15 cellular contexts compared by ENCODE assay signal in the genomic region with DNA sequence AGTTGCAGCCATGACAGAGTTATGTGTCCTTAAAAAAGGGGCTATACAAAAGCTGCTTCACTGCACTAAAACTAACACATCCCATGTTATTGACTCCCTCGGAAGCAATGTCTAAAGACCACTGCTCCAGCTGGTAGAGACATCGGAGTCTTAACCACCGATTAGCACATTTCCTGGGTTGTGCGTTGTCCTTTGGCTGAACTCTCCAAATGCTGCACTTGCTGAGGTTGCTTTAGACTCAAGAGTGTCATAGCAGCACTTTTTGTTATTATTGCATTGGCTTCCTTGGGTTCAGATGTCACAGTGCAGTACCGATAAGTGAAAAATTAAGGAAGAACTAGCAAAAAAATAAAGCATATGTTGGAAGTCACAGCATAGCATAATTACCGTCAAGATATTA.
DNase-seq lines count a peak whose midpoint lies in the region; ATAC-seq and TF ChIP-seq lines count a peak whose summit lies in the region.
"Had no signal": no experiment of that assay in that cellular context is flagged by ENCODE, and none has a peak within 500 bp of the region (broad histone marks: within the 10 kb centered on the region; RNA-seq: fewer than 3 reads in every experiment).

No MANE protein-coding gene starts in this region.

- H3K27ac ChIP-seq in mesendoderm (ENCODE audit: low read depth, low read length): no peak overlapping the region
- H3K27ac ChIP-seq: cardiac muscle cell, epithelial cell of prostate, KMS-11 had no signal

- in situ Hi-C loops in GM13977 (cut with MboI; ENCODE audit: low pct_unique_long_range_greater_than_20kb, low sequenced_read_pairs, unreplicated experiment): loop anchor here (25.0 kb wide), 1 partner anchor 361 kb away; no protein-coding TSS in a partner anchor

- H2BK5ac ChIP-seq in mesendoderm (ENCODE audit: low read length): no peak overlapping the region

- no peaks in the 10 kb centered on the region for H3K4me1 ChIP-seq in mesendoderm (ENCODE audit: control insufficient read depth, low read depth, low read length)

- intact Hi-C loops in activated CD4-positive, alpha-beta T cell treated with anti-CD3 and anti-CD28 coated beads for 36 hours (cut with DNase I, micrococcal nuclease): no loop called here

- H3K4me2 ChIP-seq in mesendoderm (ENCODE audit: low read length): no peak overlapping the region
- H3K4me2 ChIP-seq: KMS-11 had no signal

- H3K9me3 Mint-ChIP-seq in HFFc6: peaks cover 9% of the 10 kb centered on the region; the same call in 1 of the 2 replicates
- H3K9me3 Mint-ChIP-seq in activated CD4-positive, alpha-beta T cell treated with anti-CD3 and anti-CD28 coated beads for 36 hours (ENCODE audit: low read depth): no peaks in the 10 kb centered on the region
- H3K9me3 Mint-ChIP-seq: activated T-cell treated with anti-CD3 and anti-CD28 coated beads, Interleukin-2, amount 50 U/mL, for 72 hours; natural killer cell treated with Interleukin-12 subunit alpha and Interleukin-12 subunit beta and Interleukin-15 and Interleukin-18, amount 100 ng/mL, for 72 hours had no signal

- H3K4ac ChIP-seq in mesendoderm (ENCODE audit: low read depth, low read length): no peak overlapping the region

- no peak overlapping the region for H2BK15ac ChIP-seq in mesendoderm (replicated peaks; ENCODE audit: low read depth)

- DNase-seq in CD1c-positive myeloid dendritic cell (ENCODE audit: extremely low spot score) (peak; percentile 29), NCI-H1092 treated with DMSO at 0.1 percent for 48 hours (lab: John Stamatoyannopoulos, UW) (peak; percentile 83), cardiac fibroblast (ENCODE audit: low read depth in 2 of 2) (peak; percentile 15 to 24), myocyte (ENCODE audit: low read depth) (peak; percentile 17), HFFc6 (no peak), mesendoderm (no peak), GM13977 (ENCODE audit: low spot score) (no peak)
- DNase-seq in activated CD4-positive, alpha-beta T cell treated with anti-CD3 and anti-CD28 coated beads for 36 hours: no peak
- DNase-seq: activated T-cell treated with anti-CD3 and anti-CD28 coated beads, Interleukin-2, amount 50 U/mL, for 72 hours; NCI-H345; stimulated activated CD4-positive, alpha-beta T cell treated with anti-CD3 and anti-CD28 coated beads, Interleukin-15, amount 100 ng/mL, for 24 hours had no signal

- no peaks in the 10 kb centered on the region for H3K27me3 Mint-ChIP-seq in HFFc6 (ENCODE audit: insufficient read depth)
- peaks cover 1% of the 10 kb centered on the region for H3K27me3 Mint-ChIP-seq in activated CD4-positive, alpha-beta T cell treated with anti-CD3 and anti-CD28 coated beads for 36 hours

- ATAC-seq in activated CD4-positive, alpha-beta T cell treated with anti-CD3 and anti-CD28 coated beads for 36 hours: no peak
- ATAC-seq: activated T-cell treated with anti-CD3 and anti-CD28 coated beads, Interleukin-2, amount 50 U/mL, for 72 hours; natural killer cell treated with Interleukin-12 subunit alpha and Interleukin-12 subunit beta and Interleukin-15 and Interleukin-18, amount 100 ng/mL, for 72 hours had no signal

- H3K4me3 ChIP-seq in cardiac fibroblast (replicated peaks in 1 of 2; ENCODE audit: low read depth in 2 of 2, low read length in 2 of 2) (no peak overlapping the region), mesendoderm (ENCODE audit: low read length) (no peak overlapping the region)
- H3K4me3 ChIP-seq: cardiac muscle cell had no signal

- CTCF ChIA-PET in activated CD4-positive, alpha-beta T cell treated with anti-CD3 and anti-CD28 coated beads for 36 hours (lab: Charles Lee): no interaction called here

- H3K27me3 ChIP-seq in mesendoderm (ENCODE audit: insufficient read depth, low read length, poor library complexity): no peaks in the 10 kb centered on the region
- H3K27me3 ChIP-seq: cardiac muscle cell had no signal

- no peak overlapping the region for H2AK5ac ChIP-seq in mesendoderm (ENCODE audit: low read length)

- H3K56ac ChIP-seq in mesendoderm (ENCODE audit: low read length): no peak overlapping the region

- no peak overlapping the region for H3K18ac ChIP-seq in mesendoderm (ENCODE audit: low read length)

- no CpG with 5 or more reads among the region's 6 CpGs for WGBS in mesendoderm (ENCODE audit: extremely low coverage, insufficient coverage, low lambda C conversion rate)

- no peaks in the 10 kb centered on the region for H3K36me3 Mint-ChIP-seq in HFFc6 (ENCODE audit: low read depth)
- no peaks in the 10 kb centered on the region for H3K36me3 Mint-ChIP-seq in activated CD4-positive, alpha-beta T cell treated with anti-CD3 and anti-CD28 coated beads for 36 hours (ENCODE audit: low read depth)
- H3K36me3 Mint-ChIP-seq: natural killer cell treated with Interleukin-12 subunit alpha and Interleukin-12 subunit beta and Interleukin-15 and Interleukin-18, amount 100 ng/mL, for 72 hours had no signal

- H4K5ac ChIP-seq in mesendoderm (ENCODE audit: low read length): no peak overlapping the region

- H3K36me3 ChIP-seq in mesendoderm (ENCODE audit: control insufficient read depth, insufficient read depth, low read length): no peaks in the 10 kb centered on the region
- H3K36me3 ChIP-seq: cardiac muscle cell had no signal

- POLR2A ChIA-PET in activated CD4-positive, alpha-beta T cell treated with anti-CD3 and anti-CD28 coated beads for 36 hours (lab: Charles Lee): no interaction called here

- no peak overlapping the region for H4K8ac ChIP-seq in mesendoderm (ENCODE audit: low read depth, low read length)

- H3K23ac ChIP-seq in mesendoderm (ENCODE audit: low read length): no peak overlapping the region

- H3K9ac ChIP-seq in mesendoderm (ENCODE audit: low read length): no peak overlapping the region
- H3K9ac ChIP-seq: KMS-11 had no signal

- no peaks in the 10 kb centered on the region for H3K4me1 Mint-ChIP-seq in HFFc6 (ENCODE audit: low read depth)
- H3K4me1 Mint-ChIP-seq in activated CD4-positive, alpha-beta T cell treated with anti-CD3 and anti-CD28 coated beads for 36 hours: no peaks in the 10 kb centered on the region

- H3K79me1 ChIP-seq in mesendoderm (ENCODE audit: low read length): no peaks in the 10 kb centered on the region

- H2BK120ac ChIP-seq in mesendoderm (ENCODE audit: low read depth, low read length): no peak overlapping the region

- H3K27ac Mint-ChIP-seq in HFFc6: no peak overlapping the region
- H3K27ac Mint-ChIP-seq in activated CD4-positive, alpha-beta T cell treated with anti-CD3 and anti-CD28 coated beads for 36 hours: no peak overlapping the region
- H3K27ac Mint-ChIP-seq: activated T-cell treated with anti-CD3 and anti-CD28 coated beads, Interleukin-2, amount 50 U/mL, for 72 hours; natural killer cell treated with Interleukin-12 subunit alpha and Interleukin-12 subunit beta and Interleukin-15 and Interleukin-18, amount 100 ng/mL, for 72 hours had no signal

- TF ChIP-seq CTCF in cardiac fibroblast (IDR thresholded peaks at IDR 0.05; ENCODE audit: low read depth, low read length) (no peak), HFFc6 (IDR thresholded peaks at IDR 0.05) (no peak), GM13977 (IDR thresholded peaks at IDR 0.05; ENCODE audit: extremely low read depth, insufficient read depth, missing control alignments) (no peak)

- no peak overlapping the region for H3K4me3 Mint-ChIP-seq in HFFc6
- no peak overlapping the region for H3K4me3 Mint-ChIP-seq in activated CD4-positive, alpha-beta T cell treated with anti-CD3 and anti-CD28 coated beads for 36 hours
- H3K4me3 Mint-ChIP-seq: activated T-cell treated with anti-CD3 and anti-CD28 coated beads, Interleukin-2, amount 50 U/mL, for 72 hours; natural killer cell treated with Interleukin-12 subunit alpha and Interleukin-12 subunit beta and Interleukin-15 and Interleukin-18, amount 100 ng/mL, for 72 hours had no signal

- no peaks in the 10 kb centered on the region for H3K79me2 ChIP-seq in mesendoderm (ENCODE audit: control insufficient read depth, insufficient read depth, low read length)

Comparison
In these comparisons a context has a peak if more than half of its experiments do, and no peak if none do; other contexts are left out.
1. DNase-seq: peak in CD1c-positive myeloid dendritic cell (single experiment), NCI-H1092 treated with DMSO at 0.1 percent for 48 hours (single experiment), cardiac fibroblast (2 of 2) and myocyte (single experiment); none in HFFc6 (single experiment), activated CD4-positive, alpha-beta T cell treated with anti-CD3 and anti-CD28 coated beads for 36 hours (single experiment), mesendoderm (single experiment) and GM13977 (single experiment).